ENCODE assay signal across 8 cellular contexts in genomic region chr2:202237787-202238233, GRCh38. TPM values are rescaled to one million over a fixed set of nuclear protein-coding genes. Genes with fewer than 3 reads are reported as not detected.
DNase-seq lines count a peak whose midpoint lies in the region; ATAC-seq and TF ChIP-seq lines count a peak whose summit lies in the region.

No MANE protein-coding gene starts in this region.

- TF ChIP-seq CTCF in astrocyte of the cerebellum (IDR thresholded peaks at IDR 0.05; ENCODE audit: low read depth, low read length, missing control alignments): no peak

- ATAC-seq in GM18498 (IDR thresholded peaks at IDR 0.05; ENCODE audit: unreplicated experiment) (peak; percentile 50), HG02938 (IDR thresholded peaks at IDR 0.05; ENCODE audit: unreplicated experiment) (peak; percentile 46)

- peak overlapping the region; percentile 81 for H3K4me3 ChIP-seq in astrocyte of the cerebellum (ENCODE audit: low read depth, low read length)

- peak; percentile 76 for DNase-seq in AG20443 (ENCODE audit: low spot score)
- peak; percentile 2 for DNase-seq in NCI-H226
- no peak for DNase-seq in astrocyte of the cerebellum (ENCODE audit: low read depth)
- DNase-seq in hypothalamus (lab: John Stamatoyannopoulos, UW): peak in 28 of 51 donors; percentile 3 to 67 (median 32)
- DNase-seq in renal cortical epithelial cell (ENCODE audit: low read depth): peak; percentile 13
- DNase-seq in GDM1 (lab: John Stamatoyannopoulos, UW): no peak

- in situ Hi-C loops in astrocyte of the cerebellum (cut with HindIII; ENCODE audit: low sequenced_read_pairs): no loop called here

RNA-seq across cellular contexts. Expression of gene SUMO1, which starts 0.6 kb away (rescaled TPM):
- 133 and 241 TPM in 2 replicates for total RNA-seq in renal cortical epithelial cell

RNA-seq across cellular contexts. Expression of gene NOP58, which starts 27.8 kb away (rescaled TPM):
- 69.5 and 74.5 TPM in 2 replicates for total RNA-seq in renal cortical epithelial cell

Comparison
In these comparisons a context has a peak if more than half of its experiments do, and no peak if none do; other contexts are left out.
1. DNase-seq: peak in AG20443 (single experiment), NCI-H226 (single experiment), hypothalamus (28 of 51) and renal cortical epithelial cell (single experiment); none in astrocyte of the cerebellum (single experiment) and GDM1 (single experiment).